ENCODE assay signal across 19 cellular contexts in genomic region chr12:115489253-115489652, GRCh38.
"Had no signal": no experiment of that assay in that cellular context is flagged by ENCODE, and none has a peak within 500 bp of the region (broad histone marks: within the 10 kb centered on the region; RNA-seq: fewer than 3 reads in every experiment).

No MANE protein-coding gene starts in this region.

- H3K27ac Mint-ChIP-seq: immature natural killer cell, mesothelial cell of epicardium had no signal

- H3K36me3 Mint-ChIP-seq: immature natural killer cell had no signal

- DNase-seq: dermis blood vessel endothelial cell; dorsolateral prefrontal cortex; effector CD4-positive, alpha-beta T cell; effector memory CD4-positive, alpha-beta T cell; foreskin keratinocyte; hypothalamus; immature natural killer cell; islet precursor cell; kidney; kidney glomerular epithelial cell; left lung; lower lobe of right lung; mesenchymal stem cell; mucosa of descending colon had no signal

- H3K27ac ChIP-seq: coronary artery, dorsolateral prefrontal cortex, esophagus muscularis mucosa, foreskin keratinocyte, gastroesophageal sphincter, hepatocyte, left lung, lower lobe of right lung had no signal

- H2AFZ ChIP-seq: hepatocyte had no signal

- ATAC-seq: foreskin keratinocyte, gastroesophageal sphincter, left lung, lower lobe of right lung, mucosa of descending colon had no signal

- H3K27me3 ChIP-seq: dorsolateral prefrontal cortex, foreskin keratinocyte, hepatocyte, left lung had no signal

- H3K9me3 ChIP-seq: lower lobe of right lung, mucosa of descending colon had no signal

- H3K4me2 ChIP-seq: hepatocyte had no signal

- H3K4me3 ChIP-seq: coronary artery, dorsolateral prefrontal cortex, esophagus muscularis mucosa, gastroesophageal sphincter, hepatocyte, left lung, lower lobe of right lung, mucosa of descending colon had no signal

- H3K4me1 ChIP-seq: esophagus muscularis mucosa, foreskin keratinocyte, gastroesophageal sphincter, left lung, lower lobe of right lung had no signal

- H3K4me3 Mint-ChIP-seq: immature natural killer cell, mesothelial cell of epicardium had no signal

- H3K79me2 ChIP-seq: hepatocyte had no signal

- H3K36me3 ChIP-seq: esophagus muscularis mucosa, gastroesophageal sphincter, left lung, lower lobe of right lung had no signal

- H3K4me1 Mint-ChIP-seq: immature natural killer cell had no signal
